ENCODE assay signal across 8 cellular contexts in genomic region chr2:190533175-190533967, GRCh38. TPM values are rescaled to one million over a fixed set of nuclear protein-coding genes. Genes with fewer than 3 reads are reported as not detected.
A peak's percentile ranks its signal among the peaks of the same experiment; 100 is the strongest.
DNase-seq lines count a peak whose midpoint lies in the region; ATAC-seq and TF ChIP-seq lines count a peak whose summit lies in the region.

No MANE protein-coding gene starts in this region.

- intact Hi-C loops in ascending aorta (cut with DNase I) = loop anchor here (5.0 to 10.0 kb wide), 3 partner anchors 481 to 1141 kb away; partner anchors contain the start of genes NABP1, ORMDL1, PMS1 and STAT1
- intact Hi-C loops in uterus (cut with DNase I; ENCODE audit: low total_unique reads) = no loop called here

- peaks cover 30% of the 10 kb centered on the region for H3K4me1 Mint-ChIP-seq in memory B cell

- H3K36me3 ChIP-seq in BE2C = no peaks in the 10 kb centered on the region
- H3K36me3 ChIP-seq in HUES64 (ENCODE audit: insufficient read depth, low read length) = no peaks in the 10 kb centered on the region
- no peaks in the 10 kb centered on the region for H3K36me3 ChIP-seq in ascending aorta
- no peaks in the 10 kb centered on the region for H3K36me3 ChIP-seq in uterus

- H3K27me3 ChIP-seq in BE2C = no peaks in the 10 kb centered on the region
- no peaks in the 10 kb centered on the region for H3K27me3 ChIP-seq in HUES64 (ENCODE audit: insufficient read depth, low read length)
- H3K27me3 ChIP-seq in ascending aorta = no peaks in the 10 kb centered on the region
- no peaks in the 10 kb centered on the region for H3K27me3 ChIP-seq in uterus

- DNase-seq in BE2C (no peak), ascending aorta (ENCODE audit: low spot score in 2 of 2) (no peak), memory B cell (ENCODE audit: low spot score in 2 of 2) (peak in 1 of 2 donors; percentile 25), uterus (no peak), NCI-H1105 treated with DMSO at 0.1 percent for 48 hours (lab: John Stamatoyannopoulos, UW) (no peak), KG1 (lab: John Stamatoyannopoulos, UW) (no peak)

- 84% methylated on average over 8 of the region's 10 CpGs for WGBS in HUES64

- no peaks in the 10 kb centered on the region for H3K9me3 ChIP-seq in BE2C
- peaks cover 9% of the 10 kb centered on the region for H3K9me3 ChIP-seq in HUES64 (ENCODE audit: insufficient read depth, low read depth, low read length)
- no peaks in the 10 kb centered on the region for H3K9me3 ChIP-seq in ascending aorta
- no peaks in the 10 kb centered on the region for H3K9me3 ChIP-seq in uterus

- H3K36me3 Mint-ChIP-seq in memory B cell = peaks cover 4% of the 10 kb centered on the region

- H3K4me1 ChIP-seq in BE2C = no peaks in the 10 kb centered on the region
- H3K4me1 ChIP-seq in HUES64 (ENCODE audit: insufficient read depth, low read length) = peaks cover 27% of the 10 kb centered on the region
- H3K4me1 ChIP-seq in ascending aorta = peaks cover 0 to 9% of the 10 kb centered on the region in 2 donors
- H3K4me1 ChIP-seq in uterus = no peaks in the 10 kb centered on the region

- H3K27ac ChIP-seq in HUES64 (ENCODE audit: low read depth, low read length) (no peak overlapping the region; the same call in 1 of the 2 replicates), ascending aorta (peak overlapping the region; percentile 96 to 97), uterus (peak overlapping the region; percentile 98 to 99)

- peaks cover 3% of the 10 kb centered on the region for H3K9me3 Mint-ChIP-seq in memory B cell

- H3K27me3 Mint-ChIP-seq in memory B cell = no peaks in the 10 kb centered on the region

- H3K9ac ChIP-seq in HUES64 (ENCODE audit: low read depth, low read length) = peak overlapping the region; percentile 85; the same call in 1 of the 2 replicates

- H3K4me3 ChIP-seq in BE2C (ENCODE audit: low read depth, low read length) = peak overlapping the region; percentile 72
- H3K4me3 ChIP-seq in HUES64 (ENCODE audit: low read length) = peak overlapping the region; percentile 78
- H3K4me3 ChIP-seq in ascending aorta = peak overlapping the region; percentile 70 to 79
- H3K4me3 ChIP-seq in uterus = peak overlapping the region; percentile 71 to 78

- no peak for TF ChIP-seq POLR2A in uterus (IDR thresholded peaks at IDR 0.05)

- H3K4me3 Mint-ChIP-seq in memory B cell = peak overlapping the region; percentile 96

- H3K27ac Mint-ChIP-seq in memory B cell = peak overlapping the region; percentile 99

- ATAC-seq in memory B cell (ENCODE audit: low read depth) = no peak
- ATAC-seq in GM19023 (IDR thresholded peaks at IDR 0.05; ENCODE audit: unreplicated experiment) = no peak

- TF ChIP-seq CTCF in BE2C (IDR thresholded peaks at IDR 0.05; ENCODE audit: low read depth, low read length) (no peak), ascending aorta (IDR thresholded peaks at IDR 0.05) (no peak), uterus (IDR thresholded peaks at IDR 0.05) (no peak)

RNA-seq across cellular contexts. Expression of gene NEMP2, which starts 1.2 kb away (rescaled TPM):
- polyA plus RNA-seq in BE2C (2012; ENCODE audit: insufficient read depth, insufficient read length, low read depth) = 3.2 TPM
- 2.3 TPM for polyA plus RNA-seq in HUES64 (2013, experiment 1 of 2)
- 2.3 TPM for polyA plus RNA-seq in HUES64 (2013, experiment 2 of 2)
- 0.43 TPM for total RNA-seq in ascending aorta
- 10 to 100 TPM in 1 of 4 donors, 1 to 10 TPM in 3; 2.0 to 16.5 (median 5.7) TPM for total RNA-seq in uterus
